Comparison of ENCODE assay signal across 8 cellular contexts in the genomic region with DNA sequence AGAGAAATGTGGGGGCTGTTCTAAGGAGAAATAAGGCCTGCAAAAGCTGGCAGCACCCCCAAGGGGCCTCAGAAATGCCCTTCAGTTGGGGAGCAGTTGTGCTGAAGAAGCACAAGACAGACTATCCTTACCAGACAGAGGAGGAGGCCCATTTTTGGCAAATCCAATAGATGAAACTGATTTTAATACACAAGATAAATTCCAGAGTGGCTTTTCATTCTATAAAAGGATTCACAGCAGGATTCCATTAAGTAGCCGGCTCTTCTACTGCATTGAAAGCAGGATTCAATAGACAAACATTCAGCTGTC. TPM values are rescaled to one million over a fixed set of nuclear protein-coding genes. Genes with fewer than 3 reads are reported as not detected.
DNase-seq lines count a peak whose midpoint lies in the region; ATAC-seq and TF ChIP-seq lines count a peak whose summit lies in the region.

No MANE protein-coding gene starts in this region.

- H3K9me3 ChIP-seq in left lung (no peaks in the 10 kb centered on the region), testis (no peaks in the 10 kb centered on the region)

- H3K4me1 Mint-ChIP-seq in activated T-cell treated with anti-CD3 and anti-CD28 coated beads, Interleukin-2, amount 50 U/mL, for 4 hours (ENCODE audit: low read depth), result peaks cover 67% of the 10 kb centered on the region
- peaks cover 47% of the 10 kb centered on the region for H3K4me1 Mint-ChIP-seq in activated CD4-positive, alpha-beta memory T cell treated with anti-CD3 and anti-CD28 coated beads for 36 hours (ENCODE audit: low read depth)

- peaks cover 0 to 35% of the 10 kb centered on the region in 2 donors for H3K4me1 ChIP-seq in left lung
- peaks cover 12% of the 10 kb centered on the region for H3K4me1 ChIP-seq in testis

- TF ChIP-seq POLR2A in testis (IDR thresholded peaks at IDR 0.05), result no peak

- WGBS in testis, 2 donors, result 8 to 78% methylated on average over 1 of the region's 1 CpG

- H3K36me3 Mint-ChIP-seq in activated T-cell treated with anti-CD3 and anti-CD28 coated beads, Interleukin-2, amount 50 U/mL, for 4 hours (ENCODE audit: insufficient read depth), result no peaks in the 10 kb centered on the region
- peaks cover 3% of the 10 kb centered on the region for H3K36me3 Mint-ChIP-seq in activated CD4-positive, alpha-beta memory T cell treated with anti-CD3 and anti-CD28 coated beads for 36 hours

- no peaks in the 10 kb centered on the region for H3K36me3 ChIP-seq in left lung
- H3K36me3 ChIP-seq in testis (ENCODE audit: low read depth, missing control alignments), result no peaks in the 10 kb centered on the region

- no peaks in the 10 kb centered on the region for H3K27me3 Mint-ChIP-seq in activated T-cell treated with anti-CD3 and anti-CD28 coated beads, Interleukin-2, amount 50 U/mL, for 4 hours (ENCODE audit: low read depth)
- no peaks in the 10 kb centered on the region for H3K27me3 Mint-ChIP-seq in activated CD4-positive, alpha-beta memory T cell treated with anti-CD3 and anti-CD28 coated beads for 36 hours

- POLR2A ChIA-PET in activated CD4-positive, alpha-beta memory T cell treated with anti-CD3 and anti-CD28 coated beads for 36 hours (lab: Charles Lee), result interaction anchor here (0.8 to 4.8 kb wide), 5 partner anchors 8 to 79 kb away, joined by 3 to 43 read pairs (median 6); partner anchors contain the start of genes NKRF and SEPTIN6

- H3K27me3 ChIP-seq in left lung (no peaks in the 10 kb centered on the region), testis (no peaks in the 10 kb centered on the region)

- H3K4me3 ChIP-seq in left lung, result peak overlapping the region in 1 of 2 donors; percentile 13
- no peak overlapping the region for H3K4me3 ChIP-seq in testis

- H3K27ac ChIP-seq in left lung (peak overlapping the region; percentile 86 to 91), testis (peak overlapping the region; percentile 68 to 77)

- H3K9me3 Mint-ChIP-seq in activated T-cell treated with anti-CD3 and anti-CD28 coated beads, Interleukin-2, amount 50 U/mL, for 4 hours, result no peaks in the 10 kb centered on the region
- no peaks in the 10 kb centered on the region for H3K9me3 Mint-ChIP-seq in activated CD4-positive, alpha-beta memory T cell treated with anti-CD3 and anti-CD28 coated beads for 36 hours

- ATAC-seq in activated T-cell treated with anti-CD3 and anti-CD28 coated beads, Interleukin-2, amount 50 U/mL, for 4 hours, result no peak
- no peak for ATAC-seq in left lung
- no peak for ATAC-seq in GM21423 (IDR thresholded peaks at IDR 0.05; ENCODE audit: unreplicated experiment)

- intact Hi-C loops in activated CD4-positive, alpha-beta memory T cell treated with anti-CD3 and anti-CD28 coated beads for 36 hours (cut with micrococcal nuclease), result loop anchor here (10.0 kb wide), 1 partner anchor 1150 kb away; no protein-coding TSS in a partner anchor
- intact Hi-C loops in left lung (cut with DNase I) (no loop called here), testis (cut with DNase I; ENCODE audit: low total_unique reads) (no loop called here), head of caudate nucleus (cut with DNase I) (no loop called here)

- CTCF ChIA-PET in activated CD4-positive, alpha-beta memory T cell treated with anti-CD3 and anti-CD28 coated beads for 36 hours (lab: Charles Lee), result interaction anchor here (0.6 to 1.1 kb wide), 4 partner anchors 9 to 45 kb away, joined by 3 to 5 read pairs (median 3); no protein-coding TSS in a partner anchor

- H3K27ac Mint-ChIP-seq in activated CD4-positive, alpha-beta memory T cell treated with anti-CD3 and anti-CD28 coated beads for 36 hours, result peak overlapping the region; percentile 99

- peak overlapping the region; percentile 98 for H3K4me3 Mint-ChIP-seq in activated T-cell treated with anti-CD3 and anti-CD28 coated beads, Interleukin-2, amount 50 U/mL, for 4 hours
- peak overlapping the region; percentile 88 for H3K4me3 Mint-ChIP-seq in activated CD4-positive, alpha-beta memory T cell treated with anti-CD3 and anti-CD28 coated beads for 36 hours

- no peak for DNase-seq in activated T-cell treated with anti-CD3 and anti-CD28 coated beads, Interleukin-2, amount 50 U/mL, for 4 hours
- DNase-seq in activated T-cell treated with anti-CD3 and anti-CD28 coated beads, Interleukin-2, amount 50 U/mL, for 1 hour, result no peak
- DNase-seq in activated CD4-positive, alpha-beta memory T cell treated with anti-CD3 and anti-CD28 coated beads for 36 hours, result no peak
- DNase-seq in left lung, result no peak
- no peak for DNase-seq in testis
- no peak for DNase-seq in head of caudate nucleus
- no peak for DNase-seq in effector CD4-positive, alpha-beta T cell

- no peak for TF ChIP-seq CTCF in left lung (IDR thresholded peaks at IDR 0.05)
- no peak for TF ChIP-seq CTCF in testis (IDR thresholded peaks at IDR 0.05)

RNA-seq across cellular contexts. Expression of gene SEPTIN6, which starts 8.1 kb away (rescaled TPM):
- 100 to 1,000 TPM; 100 to 131 (median 104) TPM for total RNA-seq in activated T-cell treated with anti-CD3 and anti-CD28 coated beads, Interleukin-2, amount 50 U/mL, for 4 hours
- 100 to 1,000 TPM; 154 to 156 TPM for total RNA-seq in activated CD4-positive, alpha-beta memory T cell treated with anti-CD3 and anti-CD28 coated beads for 36 hours
- total RNA-seq in left lung (10 to 100 TPM; 19.1 to 20.3 TPM), testis (100 to 1,000 TPM; 187 to 250 TPM)
- polyA plus RNA-seq in testis (ENCODE audit: insufficient read depth, low read depth, low replicate concordance), result 80.2 TPM

Comparison
In these comparisons a context has a peak if more than half of its experiments do, and no peak if none do; other contexts are left out.
1. RNA of gene SEPTIN6, which starts 8.1 kb away (total RNA-seq): 187 to 250 TPM in testis, 154 to 156 TPM in activated CD4-positive, alpha-beta memory T cell treated with anti-CD3 and anti-CD28 coated beads for 36 hours and 100 to 131 TPM in activated T-cell treated with anti-CD3 and anti-CD28 coated beads, Interleukin-2, amount 50 U/mL, for 4 hours; 19.1 to 20.3 TPM in left lung; every median in the first group is over 4 times any median in the second.